In the genomic region with DNA sequence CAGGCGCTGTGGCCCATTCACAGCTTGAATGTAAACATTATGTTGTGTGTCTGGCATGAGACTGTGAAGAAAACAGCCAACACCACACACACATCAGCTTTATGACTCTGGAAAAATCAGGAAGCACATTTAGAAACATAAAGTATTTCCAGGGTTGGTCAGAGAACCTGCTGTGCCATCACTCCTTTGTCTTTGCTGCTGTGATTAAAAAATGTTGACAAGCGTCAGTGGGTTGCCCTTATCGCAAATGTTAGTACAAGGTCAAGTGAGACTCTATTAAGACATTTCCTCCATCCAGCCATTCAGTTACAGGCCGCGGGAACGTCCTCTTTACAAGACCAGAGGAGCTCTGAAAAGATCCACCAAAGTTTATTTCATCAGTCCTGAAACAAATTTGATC, we compare ENCODE assay signal across 18 cellular contexts.
"Had no signal": no experiment of that assay in that cellular context is flagged by ENCODE, and none has a peak within 500 bp of the region (broad histone marks: within the 10 kb centered on the region; RNA-seq: fewer than 3 reads in every experiment).

No MANE protein-coding gene starts in this region.

- H3K27ac Mint-ChIP-seq: activated naive CD4-positive, alpha-beta T cell treated with anti-CD3 and anti-CD28 coated beads, Interleukin-2, amount 10 ng/mL, durations not matched to agents 7 days and 5 days; nephron; progenitor cell of endocrine pancreas; T-helper 1 cell treated with Interleukin-12 subunit alpha and Interleukin-12 subunit beta and Interleukin-4 antibody, amounts not matched to agents 30 μg/mL and 1 μg/mL, for 36 hours; WTC11 had no signal

- ATAC-seq: mucosa of descending colon, WTC11 had no signal

- H3K4me1 Mint-ChIP-seq: nephron had no signal

- H3K27me3 ChIP-seq: dorsolateral prefrontal cortex, esophagus squamous epithelium, stomach, thyroid gland, uterus had no signal

- H3K36me3 ChIP-seq: uterus had no signal

- H3K9me3 ChIP-seq: esophagus squamous epithelium, lower lobe of right lung, mucosa of descending colon, stomach, thyroid gland, uterus had no signal

- H3K4me3 Mint-ChIP-seq: activated naive CD4-positive, alpha-beta T cell treated with anti-CD3 and anti-CD28 coated beads, Interleukin-2, amount 10 ng/mL, durations not matched to agents 7 days and 5 days; nephron; T-helper 1 cell treated with Interleukin-12 subunit alpha and Interleukin-12 subunit beta and Interleukin-4 antibody, amounts not matched to agents 30 μg/mL and 1 μg/mL, for 36 hours; WTC11 had no signal

- H3K27me3 Mint-ChIP-seq: activated naive CD4-positive, alpha-beta T cell treated with anti-CD3 and anti-CD28 coated beads, Interleukin-2, amount 10 ng/mL, durations not matched to agents 7 days and 5 days; progenitor cell of endocrine pancreas had no signal

- H3K9me3 Mint-ChIP-seq: activated naive CD4-positive, alpha-beta T cell treated with anti-CD3 and anti-CD28 coated beads, Interleukin-2, amount 10 ng/mL, durations not matched to agents 7 days and 5 days; nephron; T-helper 1 cell treated with Interleukin-12 subunit alpha and Interleukin-12 subunit beta and Interleukin-4 antibody, amounts not matched to agents 30 μg/mL and 1 μg/mL, for 36 hours; WTC11 had no signal

- DNase-seq: activated CD4-positive, alpha-beta T cell treated with anti-CD3 and anti-CD28 coated beads for 48 hours; activated CD8-positive, alpha-beta memory T cell treated with anti-CD3 and anti-CD28 coated beads for 24 hours; activated naive CD4-positive, alpha-beta T cell treated with anti-CD3 and anti-CD28 coated beads, Interleukin-2, amount 10 ng/mL, durations not matched to agents 7 days and 5 days; dorsolateral prefrontal cortex; esophagus squamous epithelium; foreskin melanocyte; islet precursor cell; lower lobe of right lung; mucosa of descending colon; occipital lobe; stimulated activated CD4-positive, alpha-beta T cell treated with anti-CD3 and anti-CD28 coated beads, Interleukin-4, amount 100 ng/mL, for 24 hours; stomach; thyroid gland; uterus had no signal

- H3K4me3 ChIP-seq: dorsolateral prefrontal cortex, esophagus squamous epithelium, lower lobe of right lung, mucosa of descending colon, stomach, thyroid gland, uterus had no signal

- H3K4me1 ChIP-seq: esophagus squamous epithelium, lower lobe of right lung, uterus had no signal

- H3K27ac ChIP-seq: esophagus squamous epithelium, lower lobe of right lung, stomach, uterus had no signal
